Comparison of ENCODE assay signal across 8 cellular contexts in the genomic region with DNA sequence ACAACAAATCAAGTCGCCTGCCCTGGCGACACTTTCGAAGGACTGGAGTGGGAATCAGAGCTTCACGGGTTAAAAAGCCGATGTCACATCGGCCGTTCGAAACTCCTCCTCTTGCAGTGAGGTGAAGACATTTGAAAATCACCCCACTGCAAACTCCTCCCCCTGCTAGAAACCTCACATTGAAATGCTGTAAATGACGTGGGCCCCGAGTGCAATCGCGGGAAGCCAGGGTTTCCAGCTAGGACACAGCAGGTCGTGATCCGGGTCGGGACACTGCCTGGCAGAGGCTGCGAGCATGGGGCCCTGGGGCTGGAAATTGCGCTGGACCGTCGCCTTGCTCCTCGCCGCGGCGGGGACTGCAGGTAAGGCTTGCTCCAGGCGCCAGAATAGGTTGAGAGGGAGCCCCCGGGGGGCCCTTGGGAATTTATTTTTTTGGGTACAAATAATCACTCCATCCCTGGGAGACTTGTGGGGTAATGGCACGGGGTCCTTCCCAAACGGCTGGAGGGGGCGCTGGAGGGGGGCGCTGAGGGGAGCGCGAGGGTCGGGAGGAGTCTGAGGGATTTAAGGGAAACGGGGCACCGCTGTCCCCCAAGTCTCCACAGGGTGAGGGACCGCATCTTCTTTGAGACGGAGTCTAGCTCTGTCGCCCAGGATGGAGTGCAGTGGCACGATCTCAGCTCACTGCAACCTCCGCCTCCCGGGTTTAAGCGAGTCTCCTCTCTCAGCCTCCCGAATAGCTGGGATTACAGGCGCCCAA. TPM values are rescaled to one million over a fixed set of nuclear protein-coding genes. Genes with fewer than 3 reads are reported as not detected.
DNase-seq lines count a peak whose midpoint lies in the region; ATAC-seq and TF ChIP-seq lines count a peak whose summit lies in the region.

Gene LDLR, plus strand, starts transcription at position 210 of the 760 bp plus-strand sequence. Its CDS starts 86 bp downstream, at position 296.

- H3K27me3 ChIP-seq in suprapubic skin, result no peaks in the 10 kb centered on the region

- peak within 1 kb of the TSS; percentile 60 for H3K4me3 ChIP-seq in suprapubic skin

- H3K4me1 Mint-ChIP-seq in activated naive CD8-positive, alpha-beta T cell (ENCODE audit: low read depth), result peaks cover 36% of the 10 kb centered on the region

- no peaks in the 10 kb centered on the region for H3K27me3 Mint-ChIP-seq in activated naive CD8-positive, alpha-beta T cell

- DNase-seq in NCI-H1105 treated with DMSO at 0.1 percent for 48 hours (lab: John Stamatoyannopoulos, UW), result peak; percentile 72
- peak; percentile 95 to 96 for DNase-seq in SW 1271 (lab: John Stamatoyannopoulos, UW)
- DNase-seq in glomerular visceral epithelial cell (ENCODE audit: extremely low spot score), result peak; percentile 92
- DNase-seq in nucleus accumbens (lab: John Stamatoyannopoulos, UW), result peak in 38 of 56 donors; percentile 1 to 75 (median 30)
- DNase-seq in suprapubic skin (ENCODE audit: low spot score in 2 of 2), result peak; percentile 94 to 95

- H3K27ac ChIP-seq in suprapubic skin, result peak within 1 kb of the TSS; percentile 96

- no peaks in the 10 kb centered on the region for H3K36me3 Mint-ChIP-seq in activated naive CD8-positive, alpha-beta T cell

- WGBS in suprapubic skin, result 1% methylated on average over 38 of the region's 43 CpGs

- TF ChIP-seq POLR2A in suprapubic skin (IDR thresholded peaks at IDR 0.05), result peak in 1 of 2 donors; percentile 82

- H3K36me3 ChIP-seq in suprapubic skin, result no peaks in the 10 kb centered on the region

- peak; percentile 55 for TF ChIP-seq EP300 in suprapubic skin (IDR thresholded peaks at IDR 0.05)

- peak within 1 kb of the TSS; percentile 95 for H3K27ac Mint-ChIP-seq in activated naive CD8-positive, alpha-beta T cell

- no peak for TF ChIP-seq CTCF in suprapubic skin (IDR thresholded peaks at IDR 0.05)

- H3K4me1 ChIP-seq in suprapubic skin, result peaks cover 80% of the 10 kb centered on the region

- peak within 1 kb of the TSS; percentile 95 for H3K4me3 Mint-ChIP-seq in activated naive CD8-positive, alpha-beta T cell

- H3K9me3 ChIP-seq in suprapubic skin, result no peaks in the 10 kb centered on the region

- ATAC-seq in GM18498 (IDR thresholded peaks at IDR 0.05; ENCODE audit: unreplicated experiment) (peak; percentile 28), GM21367 (IDR thresholded peaks at IDR 0.05; ENCODE audit: unreplicated experiment) (no peak)

- H3K9me3 Mint-ChIP-seq in activated naive CD8-positive, alpha-beta T cell (ENCODE audit: low read depth), result no peaks in the 10 kb centered on the region

RNA-seq across cellular contexts. Expression of gene LDLR, which starts in this region (rescaled TPM):
- 100 to 1,000 TPM in 2 of 4 donors, 10 to 100 TPM in 2; 48.1 to 174 (median 119) TPM for total RNA-seq in suprapubic skin

Comparison
In these comparisons a context has a peak if more than half of its experiments do, and no peak if none do; other contexts are left out.
1. DNase-seq: peak in every context shown above with its lines; median percentile 96 in SW 1271; 94 in suprapubic skin; 92 in glomerular visceral epithelial cell; 72 in NCI-H1105 treated with DMSO at 0.1 percent for 48 hours; 30 in nucleus accumbens.